Comparison of ENCODE assay signal across 1 cellular context in the genomic region with DNA sequence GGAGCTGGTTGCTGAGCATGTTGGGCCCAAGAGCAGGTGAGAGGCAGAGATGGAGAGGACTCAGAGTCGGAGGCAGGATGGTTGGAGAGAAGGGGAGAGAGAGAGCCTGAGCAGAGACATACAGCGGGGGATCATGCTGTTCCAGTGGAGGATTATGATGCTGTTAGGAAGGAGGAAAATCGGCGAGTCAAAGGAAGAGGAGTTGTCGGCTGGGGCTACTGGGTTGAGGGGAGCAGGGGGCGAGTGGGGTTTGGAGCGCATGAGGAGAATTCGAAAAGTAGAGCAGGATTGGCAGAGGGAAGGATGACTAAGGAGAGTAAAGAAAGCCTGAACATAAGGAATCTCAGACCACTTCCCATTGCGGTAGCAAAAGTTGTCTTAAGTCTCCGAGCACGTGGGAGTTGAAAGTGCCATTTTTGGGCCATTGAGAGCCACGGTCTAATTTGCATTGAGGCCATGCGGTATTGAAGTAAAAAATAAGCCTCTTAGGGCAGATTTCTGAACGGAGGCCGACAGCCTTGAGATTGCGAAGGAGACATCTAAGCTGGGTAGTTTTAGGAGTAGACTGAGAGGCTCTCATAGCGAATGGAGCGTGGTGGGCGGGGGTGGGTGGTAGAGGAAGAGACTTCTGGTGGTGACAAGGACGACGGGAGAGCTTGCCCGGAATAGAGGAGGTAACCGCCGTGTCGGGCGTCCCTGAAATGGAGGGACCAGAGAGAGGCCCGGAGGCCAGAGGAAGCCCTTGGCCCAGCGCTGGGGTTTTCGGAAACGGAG.
TF ChIP-seq lines count a peak whose summit lies in the region.

No MANE protein-coding gene starts in this region.

TF ChIP-seq in K562, 482 proteins besides CTCF, POLR2A, EP300 and RAD21 (continued from another document and continues in another):
- TF ChIP-seq, protein P1, sequence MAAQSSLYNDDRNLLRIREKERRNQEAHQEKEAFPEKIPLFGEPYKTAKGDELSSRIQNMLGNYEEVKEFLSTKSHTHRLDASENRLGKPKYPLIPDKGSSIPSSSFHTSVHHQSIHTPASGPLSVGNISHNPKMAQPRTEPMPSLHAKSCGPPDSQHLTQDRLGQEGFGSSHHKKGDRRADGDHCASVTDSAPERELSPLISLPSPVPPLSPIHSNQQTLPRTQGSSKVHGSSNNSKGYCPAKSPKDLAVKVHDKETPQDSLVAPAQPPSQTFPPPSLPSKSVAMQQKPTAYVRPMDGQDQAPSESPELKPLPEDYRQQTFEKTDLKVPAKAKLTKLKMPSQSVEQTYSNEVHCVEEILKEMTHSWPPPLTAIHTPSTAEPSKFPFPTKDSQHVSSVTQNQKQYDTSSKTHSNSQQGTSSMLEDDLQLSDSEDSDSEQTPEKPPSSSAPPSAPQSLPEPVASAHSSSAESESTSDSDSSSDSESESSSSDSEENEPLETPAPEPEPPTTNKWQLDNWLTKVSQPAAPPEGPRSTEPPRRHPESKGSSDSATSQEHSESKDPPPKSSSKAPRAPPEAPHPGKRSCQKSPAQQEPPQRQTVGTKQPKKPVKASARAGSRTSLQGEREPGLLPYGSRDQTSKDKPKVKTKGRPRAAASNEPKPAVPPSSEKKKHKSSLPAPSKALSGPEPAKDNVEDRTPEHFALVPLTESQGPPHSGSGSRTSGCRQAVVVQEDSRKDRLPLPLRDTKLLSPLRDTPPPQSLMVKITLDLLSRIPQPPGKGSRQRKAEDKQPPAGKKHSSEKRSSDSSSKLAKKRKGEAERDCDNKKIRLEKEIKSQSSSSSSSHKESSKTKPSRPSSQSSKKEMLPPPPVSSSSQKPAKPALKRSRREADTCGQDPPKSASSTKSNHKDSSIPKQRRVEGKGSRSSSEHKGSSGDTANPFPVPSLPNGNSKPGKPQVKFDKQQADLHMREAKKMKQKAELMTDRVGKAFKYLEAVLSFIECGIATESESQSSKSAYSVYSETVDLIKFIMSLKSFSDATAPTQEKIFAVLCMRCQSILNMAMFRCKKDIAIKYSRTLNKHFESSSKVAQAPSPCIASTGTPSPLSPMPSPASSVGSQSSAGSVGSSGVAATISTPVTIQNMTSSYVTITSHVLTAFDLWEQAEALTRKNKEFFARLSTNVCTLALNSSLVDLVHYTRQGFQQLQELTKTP (IDR thresholded peaks at IDR 0.05; ENCODE audit: low read depth in 1 of 2, partially characterized antibody in 2 of 2), result no peak
- TF ChIP-seq NR4A1 (CRISPR knock-in tag; IDR thresholded peaks at IDR 0.05) (no peak), NR4A1 (tag; IDR thresholded peaks at IDR 0.05) (peak; percentile 83), U2AF2 (optimal IDR thresholded peaks at IDR 0.05; ENCODE audit: low read depth, low read length) (no peak), RHOXF2B (CRISPR knock-in tag; conservative IDR thresholded peaks at IDR 0.05) (no peak), KHSRP (IDR thresholded peaks at IDR 0.05) (no peak), ZC3H8 (IDR thresholded peaks at IDR 0.05) (no peak), SREBF2 (CRISPR knock-in tag; IDR thresholded peaks at IDR 0.05) (no peak), ARHGAP35 (IDR thresholded peaks at IDR 0.05; ENCODE audit: partially characterized antibody) (no peak), STAT5B (CRISPR knock-in tag; IDR thresholded peaks at IDR 0.05) (no peak), ZNF124 (CRISPR knock-in tag; IDR thresholded peaks at IDR 0.05) (no peak), ZNF224 (CRISPR knock-in tag; IDR thresholded peaks at IDR 0.05) (no peak), ZNF140 (CRISPR knock-in tag; IDR thresholded peaks at IDR 0.05) (no peak), GATA2 (CRISPR knock-in tag; IDR thresholded peaks at IDR 0.05) (peak; percentile 38; the same call in 1 of the 2 replicates), HDAC1 (IDR thresholded peaks at IDR 0.05) (peak in 1 of 2 experiments; percentile 52; a peak in 2 of 4 replicates), CEBPG (CRISPR knock-in tag; IDR thresholded peaks at IDR 0.05) (no peak), CEBPG (tag; conservative IDR thresholded peaks at IDR 0.05 in 1 of 2, IDR thresholded peaks at IDR 0.05 in 1 of 2) (no peak), ZNF780A (CRISPR knock-in tag; IDR thresholded peaks at IDR 0.05) (no peak), TRIM24 (IDR thresholded peaks at IDR 0.05) (no peak), ZBED1 (IDR thresholded peaks at IDR 0.05) (no peak), ZNF785 (CRISPR knock-in tag; IDR thresholded peaks at IDR 0.05) (no peak), MEF2D (tag; conservative IDR thresholded peaks at IDR 0.05; ENCODE audit: low read depth) (peak; percentile 70; the same call in 1 of the 2 replicates)
- TF ChIP-seq, protein P2, sequence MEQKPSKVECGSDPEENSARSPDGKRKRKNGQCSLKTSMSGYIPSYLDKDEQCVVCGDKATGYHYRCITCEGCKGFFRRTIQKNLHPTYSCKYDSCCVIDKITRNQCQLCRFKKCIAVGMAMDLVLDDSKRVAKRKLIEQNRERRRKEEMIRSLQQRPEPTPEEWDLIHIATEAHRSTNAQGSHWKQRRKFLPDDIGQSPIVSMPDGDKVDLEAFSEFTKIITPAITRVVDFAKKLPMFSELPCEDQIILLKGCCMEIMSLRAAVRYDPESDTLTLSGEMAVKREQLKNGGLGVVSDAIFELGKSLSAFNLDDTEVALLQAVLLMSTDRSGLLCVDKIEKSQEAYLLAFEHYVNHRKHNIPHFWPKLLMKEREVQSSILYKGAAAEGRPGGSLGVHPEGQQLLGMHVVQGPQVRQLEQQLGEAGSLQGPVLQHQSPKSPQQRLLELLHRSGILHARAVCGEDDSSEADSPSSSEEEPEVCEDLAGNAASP (IDR thresholded peaks at IDR 0.05), result no peak
- TF ChIP-seq, protein P3, sequence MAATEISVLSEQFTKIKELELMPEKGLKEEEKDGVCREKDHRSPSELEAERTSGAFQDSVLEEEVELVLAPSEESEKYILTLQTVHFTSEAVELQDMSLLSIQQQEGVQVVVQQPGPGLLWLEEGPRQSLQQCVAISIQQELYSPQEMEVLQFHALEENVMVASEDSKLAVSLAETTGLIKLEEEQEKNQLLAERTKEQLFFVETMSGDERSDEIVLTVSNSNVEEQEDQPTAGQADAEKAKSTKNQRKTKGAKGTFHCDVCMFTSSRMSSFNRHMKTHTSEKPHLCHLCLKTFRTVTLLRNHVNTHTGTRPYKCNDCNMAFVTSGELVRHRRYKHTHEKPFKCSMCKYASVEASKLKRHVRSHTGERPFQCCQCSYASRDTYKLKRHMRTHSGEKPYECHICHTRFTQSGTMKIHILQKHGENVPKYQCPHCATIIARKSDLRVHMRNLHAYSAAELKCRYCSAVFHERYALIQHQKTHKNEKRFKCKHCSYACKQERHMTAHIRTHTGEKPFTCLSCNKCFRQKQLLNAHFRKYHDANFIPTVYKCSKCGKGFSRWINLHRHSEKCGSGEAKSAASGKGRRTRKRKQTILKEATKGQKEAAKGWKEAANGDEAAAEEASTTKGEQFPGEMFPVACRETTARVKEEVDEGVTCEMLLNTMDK (IDR thresholded peaks at IDR 0.05; ENCODE audit: borderline replicate concordance, insufficient read depth, low read depth, low read length, poor library complexity, severe bottlenecking), result no peak
- TF ChIP-seq, protein P4, sequence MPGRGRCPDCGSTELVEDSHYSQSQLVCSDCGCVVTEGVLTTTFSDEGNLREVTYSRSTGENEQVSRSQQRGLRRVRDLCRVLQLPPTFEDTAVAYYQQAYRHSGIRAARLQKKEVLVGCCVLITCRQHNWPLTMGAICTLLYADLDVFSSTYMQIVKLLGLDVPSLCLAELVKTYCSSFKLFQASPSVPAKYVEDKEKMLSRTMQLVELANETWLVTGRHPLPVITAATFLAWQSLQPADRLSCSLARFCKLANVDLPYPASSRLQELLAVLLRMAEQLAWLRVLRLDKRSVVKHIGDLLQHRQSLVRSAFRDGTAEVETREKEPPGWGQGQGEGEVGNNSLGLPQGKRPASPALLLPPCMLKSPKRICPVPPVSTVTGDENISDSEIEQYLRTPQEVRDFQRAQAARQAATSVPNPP (IDR thresholded peaks at IDR 0.05; ENCODE audit: borderline replicate concordance, insufficient read depth, insufficient read length), result no peak
- TF ChIP-seq, protein P5, sequence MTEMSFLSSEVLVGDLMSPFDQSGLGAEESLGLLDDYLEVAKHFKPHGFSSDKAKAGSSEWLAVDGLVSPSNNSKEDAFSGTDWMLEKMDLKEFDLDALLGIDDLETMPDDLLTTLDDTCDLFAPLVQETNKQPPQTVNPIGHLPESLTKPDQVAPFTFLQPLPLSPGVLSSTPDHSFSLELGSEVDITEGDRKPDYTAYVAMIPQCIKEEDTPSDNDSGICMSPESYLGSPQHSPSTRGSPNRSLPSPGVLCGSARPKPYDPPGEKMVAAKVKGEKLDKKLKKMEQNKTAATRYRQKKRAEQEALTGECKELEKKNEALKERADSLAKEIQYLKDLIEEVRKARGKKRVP (CRISPR knock-in tag; IDR thresholded peaks at IDR 0.05), result no peak
- TF ChIP-seq, protein P6, sequence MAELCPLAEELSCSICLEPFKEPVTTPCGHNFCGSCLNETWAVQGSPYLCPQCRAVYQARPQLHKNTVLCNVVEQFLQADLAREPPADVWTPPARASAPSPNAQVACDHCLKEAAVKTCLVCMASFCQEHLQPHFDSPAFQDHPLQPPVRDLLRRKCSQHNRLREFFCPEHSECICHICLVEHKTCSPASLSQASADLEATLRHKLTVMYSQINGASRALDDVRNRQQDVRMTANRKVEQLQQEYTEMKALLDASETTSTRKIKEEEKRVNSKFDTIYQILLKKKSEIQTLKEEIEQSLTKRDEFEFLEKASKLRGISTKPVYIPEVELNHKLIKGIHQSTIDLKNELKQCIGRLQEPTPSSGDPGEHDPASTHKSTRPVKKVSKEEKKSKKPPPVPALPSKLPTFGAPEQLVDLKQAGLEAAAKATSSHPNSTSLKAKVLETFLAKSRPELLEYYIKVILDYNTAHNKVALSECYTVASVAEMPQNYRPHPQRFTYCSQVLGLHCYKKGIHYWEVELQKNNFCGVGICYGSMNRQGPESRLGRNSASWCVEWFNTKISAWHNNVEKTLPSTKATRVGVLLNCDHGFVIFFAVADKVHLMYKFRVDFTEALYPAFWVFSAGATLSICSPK (IDR thresholded peaks at IDR 0.05; ENCODE audit: borderline replicate concordance), result no peak
- TF ChIP-seq, protein P7, sequence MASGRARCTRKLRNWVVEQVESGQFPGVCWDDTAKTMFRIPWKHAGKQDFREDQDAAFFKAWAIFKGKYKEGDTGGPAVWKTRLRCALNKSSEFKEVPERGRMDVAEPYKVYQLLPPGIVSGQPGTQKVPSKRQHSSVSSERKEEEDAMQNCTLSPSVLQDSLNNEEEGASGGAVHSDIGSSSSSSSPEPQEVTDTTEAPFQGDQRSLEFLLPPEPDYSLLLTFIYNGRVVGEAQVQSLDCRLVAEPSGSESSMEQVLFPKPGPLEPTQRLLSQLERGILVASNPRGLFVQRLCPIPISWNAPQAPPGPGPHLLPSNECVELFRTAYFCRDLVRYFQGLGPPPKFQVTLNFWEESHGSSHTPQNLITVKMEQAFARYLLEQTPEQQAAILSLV (tag; IDR thresholded peaks at IDR 0.05), result no peak
- TF ChIP-seq, protein P8, sequence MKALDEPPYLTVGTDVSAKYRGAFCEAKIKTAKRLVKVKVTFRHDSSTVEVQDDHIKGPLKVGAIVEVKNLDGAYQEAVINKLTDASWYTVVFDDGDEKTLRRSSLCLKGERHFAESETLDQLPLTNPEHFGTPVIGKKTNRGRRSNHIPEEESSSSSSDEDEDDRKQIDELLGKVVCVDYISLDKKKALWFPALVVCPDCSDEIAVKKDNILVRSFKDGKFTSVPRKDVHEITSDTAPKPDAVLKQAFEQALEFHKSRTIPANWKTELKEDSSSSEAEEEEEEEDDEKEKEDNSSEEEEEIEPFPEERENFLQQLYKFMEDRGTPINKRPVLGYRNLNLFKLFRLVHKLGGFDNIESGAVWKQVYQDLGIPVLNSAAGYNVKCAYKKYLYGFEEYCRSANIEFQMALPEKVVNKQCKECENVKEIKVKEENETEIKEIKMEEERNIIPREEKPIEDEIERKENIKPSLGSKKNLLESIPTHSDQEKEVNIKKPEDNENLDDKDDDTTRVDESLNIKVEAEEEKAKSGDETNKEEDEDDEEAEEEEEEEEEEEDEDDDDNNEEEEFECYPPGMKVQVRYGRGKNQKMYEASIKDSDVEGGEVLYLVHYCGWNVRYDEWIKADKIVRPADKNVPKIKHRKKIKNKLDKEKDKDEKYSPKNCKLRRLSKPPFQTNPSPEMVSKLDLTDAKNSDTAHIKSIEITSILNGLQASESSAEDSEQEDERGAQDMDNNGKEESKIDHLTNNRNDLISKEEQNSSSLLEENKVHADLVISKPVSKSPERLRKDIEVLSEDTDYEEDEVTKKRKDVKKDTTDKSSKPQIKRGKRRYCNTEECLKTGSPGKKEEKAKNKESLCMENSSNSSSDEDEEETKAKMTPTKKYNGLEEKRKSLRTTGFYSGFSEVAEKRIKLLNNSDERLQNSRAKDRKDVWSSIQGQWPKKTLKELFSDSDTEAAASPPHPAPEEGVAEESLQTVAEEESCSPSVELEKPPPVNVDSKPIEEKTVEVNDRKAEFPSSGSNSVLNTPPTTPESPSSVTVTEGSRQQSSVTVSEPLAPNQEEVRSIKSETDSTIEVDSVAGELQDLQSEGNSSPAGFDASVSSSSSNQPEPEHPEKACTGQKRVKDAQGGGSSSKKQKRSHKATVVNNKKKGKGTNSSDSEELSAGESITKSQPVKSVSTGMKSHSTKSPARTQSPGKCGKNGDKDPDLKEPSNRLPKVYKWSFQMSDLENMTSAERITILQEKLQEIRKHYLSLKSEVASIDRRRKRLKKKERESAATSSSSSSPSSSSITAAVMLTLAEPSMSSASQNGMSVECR (CRISPR knock-in tag; IDR thresholded peaks at IDR 0.05), result no peak
- TF ChIP-seq, protein P9, sequence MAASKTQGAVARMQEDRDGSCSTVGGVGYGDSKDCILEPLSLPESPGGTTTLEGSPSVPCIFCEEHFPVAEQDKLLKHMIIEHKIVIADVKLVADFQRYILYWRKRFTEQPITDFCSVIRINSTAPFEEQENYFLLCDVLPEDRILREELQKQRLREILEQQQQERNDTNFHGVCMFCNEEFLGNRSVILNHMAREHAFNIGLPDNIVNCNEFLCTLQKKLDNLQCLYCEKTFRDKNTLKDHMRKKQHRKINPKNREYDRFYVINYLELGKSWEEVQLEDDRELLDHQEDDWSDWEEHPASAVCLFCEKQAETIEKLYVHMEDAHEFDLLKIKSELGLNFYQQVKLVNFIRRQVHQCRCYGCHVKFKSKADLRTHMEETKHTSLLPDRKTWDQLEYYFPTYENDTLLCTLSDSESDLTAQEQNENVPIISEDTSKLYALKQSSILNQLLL (CRISPR knock-in tag; IDR thresholded peaks at IDR 0.05; ENCODE audit: borderline replicate concordance), result no peak
- TF ChIP-seq, protein P10, sequence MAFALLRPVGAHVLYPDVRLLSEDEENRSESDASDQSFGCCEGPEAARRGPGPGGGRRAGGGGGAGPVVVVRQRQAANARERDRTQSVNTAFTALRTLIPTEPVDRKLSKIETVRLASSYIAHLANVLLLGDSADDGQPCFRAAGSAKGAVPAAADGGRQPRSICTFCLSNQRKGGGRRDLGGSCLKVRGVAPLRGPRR (CRISPR knock-in tag; IDR thresholded peaks at IDR 0.05), result no peak; the same call in 1 of the 2 replicates
